Comparison of ENCODE assay signal across 15 cellular contexts in the genomic region with DNA sequence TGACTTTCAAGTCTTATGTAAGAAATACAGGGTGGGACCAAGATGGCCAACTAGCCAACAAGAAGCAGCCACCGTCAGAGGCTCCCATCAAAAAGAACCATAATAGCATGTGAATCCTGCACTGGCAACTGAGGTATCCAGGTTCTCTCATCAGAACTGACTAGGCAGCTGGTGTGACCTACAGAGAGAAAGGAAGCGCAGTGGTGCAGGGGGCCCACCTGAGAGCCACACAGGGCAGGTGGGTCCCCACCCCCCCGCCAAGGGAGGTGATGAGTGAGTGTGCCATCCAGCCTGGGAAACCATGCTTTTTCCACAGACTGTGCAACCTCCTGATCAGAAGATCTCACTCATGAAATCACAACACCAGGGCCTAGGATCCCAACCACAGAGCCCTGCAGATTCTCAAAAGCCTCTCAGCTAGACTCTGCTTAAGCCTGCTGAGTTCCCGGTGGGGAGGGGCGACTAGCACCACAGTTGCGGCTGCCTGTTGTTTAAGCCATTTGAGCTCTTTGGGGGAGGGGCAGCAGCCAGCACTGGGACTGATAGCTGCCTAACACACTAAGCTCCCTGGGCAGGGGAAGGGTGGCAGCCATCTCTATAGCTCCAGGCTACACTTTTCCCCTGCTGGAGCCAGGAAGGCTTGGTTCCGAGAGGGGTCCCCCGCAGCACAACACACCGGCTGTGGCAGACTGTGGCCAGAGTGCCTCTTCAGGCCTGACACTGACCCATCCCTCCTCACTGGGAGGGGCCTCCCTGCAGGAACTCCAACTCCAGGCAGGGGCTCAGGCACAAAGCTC.
DNase-seq lines count a peak whose midpoint lies in the region; ATAC-seq and TF ChIP-seq lines count a peak whose summit lies in the region.
"Had no signal": no experiment of that assay in that cellular context is flagged by ENCODE, and none has a peak within 500 bp of the region (broad histone marks: within the 10 kb centered on the region; RNA-seq: fewer than 3 reads in every experiment).

No MANE protein-coding gene starts in this region.

- no peak overlapping the region for H2BK5ac ChIP-seq in H9 (ENCODE audit: insufficient read length, low read length)

- no peak overlapping the region for H3K56ac ChIP-seq in H9 (ENCODE audit: insufficient read length, low read depth, low read length)

- H4K91ac ChIP-seq in H9 (ENCODE audit: insufficient read length, low read depth, low read length): no peak overlapping the region

- H3K27ac ChIP-seq in H9 (ENCODE audit: insufficient read length, low read depth, low read length) (no peak overlapping the region), neural progenitor cell (no peak overlapping the region)

- H3K4me2 ChIP-seq in H9 (ENCODE audit: insufficient read depth, insufficient read length, low read length) (no peak overlapping the region), neural progenitor cell (peak overlapping the region; percentile 42)

- H2BK15ac ChIP-seq in H9 (ENCODE audit: low read depth, low read length): no peak overlapping the region

- peaks cover 10 to 14% of the 10 kb centered on the region in 2 experiments for H3K4me1 Mint-ChIP-seq in H9
- H3K4me1 Mint-ChIP-seq in glutamatergic neuron (ENCODE audit: low read depth, unreplicated experiment): no peaks in the 10 kb centered on the region
- no peaks in the 10 kb centered on the region for H3K4me1 Mint-ChIP-seq in neural progenitor cell
- H3K4me1 Mint-ChIP-seq: T-cell had no signal

- no peaks in the 10 kb centered on the region for H3K27me3 Mint-ChIP-seq in H9 (ENCODE audit: low read depth)
- peaks cover 4% of the 10 kb centered on the region for H3K27me3 Mint-ChIP-seq in glutamatergic neuron (ENCODE audit: unreplicated experiment)
- no peaks in the 10 kb centered on the region for H3K27me3 Mint-ChIP-seq in neural progenitor cell (ENCODE audit: insufficient read depth, low read depth)
- H3K27me3 Mint-ChIP-seq: T-cell had no signal

- no peaks in the 10 kb centered on the region for H3K9me3 ChIP-seq in H9 (ENCODE audit: control insufficient read depth, low read depth, low read length)
- H3K9me3 ChIP-seq in neural progenitor cell (ENCODE audit: low read depth): no peaks in the 10 kb centered on the region

- no peaks in the 10 kb centered on the region for H3K79me1 ChIP-seq in H9 (ENCODE audit: insufficient read depth, low read depth, low read length, poor library complexity, severe bottlenecking)

- peaks cover 3% of the 10 kb centered on the region; the same call in 1 of the 2 replicates for H3K4me1 ChIP-seq in H9 (ENCODE audit: insufficient read depth, low read length)
- H3K4me1 ChIP-seq in neural progenitor cell: peaks cover 9% of the 10 kb centered on the region

- no peak overlapping the region for H3K27ac Mint-ChIP-seq in H9
- H3K27ac Mint-ChIP-seq in glutamatergic neuron (ENCODE audit: unreplicated experiment): no peak overlapping the region
- H3K27ac Mint-ChIP-seq in neural progenitor cell: no peak overlapping the region
- H3K27ac Mint-ChIP-seq: CD8-positive, alpha-beta T cell; T-cell had no signal

- H3K9ac ChIP-seq in H9 (ENCODE audit: extremely low read depth, insufficient read length, low read length) (no peak overlapping the region), neural progenitor cell (no peak overlapping the region)

- H3T11ph ChIP-seq in H9 (ENCODE audit: low read length): no peak overlapping the region

- H4K5ac ChIP-seq in H9 (ENCODE audit: insufficient read length, low read depth, low read length): no peak overlapping the region

- H3K18ac ChIP-seq in H9 (ENCODE audit: insufficient read length, low read depth, low read length): no peak overlapping the region

- peaks cover 0 to 8% of the 10 kb centered on the region in 2 experiments; a peak in 4 of 5 replicates for H3K9me3 Mint-ChIP-seq in H9
- no peaks in the 10 kb centered on the region for H3K9me3 Mint-ChIP-seq in glutamatergic neuron (ENCODE audit: unreplicated experiment)
- H3K9me3 Mint-ChIP-seq in neural progenitor cell: peaks cover 11% of the 10 kb centered on the region

- no peaks in the 10 kb centered on the region for H3K27me3 ChIP-seq in H9 (ENCODE audit: insufficient read depth, low read length)
- no peaks in the 10 kb centered on the region for H3K27me3 ChIP-seq in neural progenitor cell

- DNase-seq in H9 (peak; percentile 79), NCI-H82 treated with DMSO at 0.1 percent for 48 hours (lab: John Stamatoyannopoulos, UW; ENCODE audit: unreplicated experiment) (peak; percentile 81), glutamatergic neuron (peak; percentile 31), neural progenitor cell (ENCODE audit: low spot score) (peak; percentile 65), OCI-M2 (lab: John Stamatoyannopoulos, UW; ENCODE audit: unreplicated experiment) (no peak)
- no peak for DNase-seq in NK-92 treated with Interleukin-12 subunit alpha and Interleukin-12 subunit beta, amount 100 ng/mL, for 24 hours (lab: John Stamatoyannopoulos, UW)
- DNase-seq: CD8-positive, alpha-beta T cell; DND-41; KG1; NCI-H1092; NCI-H2107; NCI-H748 treated with DMSO at 0.1 percent for 48 hours; T-cell had no signal

- H3K79me2 ChIP-seq in H9 (ENCODE audit: insufficient read depth, low read length) (no peaks in the 10 kb centered on the region), neural progenitor cell (ENCODE audit: low read depth) (no peaks in the 10 kb centered on the region)

- H3K23ac ChIP-seq in H9 (ENCODE audit: insufficient read length, low read depth, low read length): no peak overlapping the region

- peaks cover 6% of the 10 kb centered on the region for H3F3A ChIP-seq in neural progenitor cell (ENCODE audit: low read depth)

- TF ChIP-seq CTCF in H9 (conservative IDR thresholded peaks at IDR 0.05) (no peak), glutamatergic neuron (IDR thresholded peaks at IDR 0.05; ENCODE audit: partially characterized antibody, unreplicated experiment) (no peak), neural progenitor cell (IDR thresholded peaks at IDR 0.05) (no peak)

- no peaks in the 10 kb centered on the region for H3K36me3 ChIP-seq in neural progenitor cell

- no peak overlapping the region for H2BK12ac ChIP-seq in H9 (ENCODE audit: insufficient read length, low read depth, low read length)

- peak overlapping the region; percentile 3; the same call in 1 of the 2 replicates for H3K14ac ChIP-seq in H9 (ENCODE audit: insufficient read depth, low read length)

- H3K4me3 Mint-ChIP-seq in H9 (no peak overlapping the region; a peak in 1 of 5 replicates), glutamatergic neuron (ENCODE audit: unreplicated experiment) (no peak overlapping the region), neural progenitor cell (no peak overlapping the region)
- H3K4me3 Mint-ChIP-seq: CD8-positive, alpha-beta T cell; T-cell had no signal

- no peak for ATAC-seq in GM18870 (IDR thresholded peaks at IDR 0.05; ENCODE audit: unreplicated experiment)
- ATAC-seq: CD8-positive, alpha-beta T cell; HCT116; T-cell had no signal

- H2AK5ac ChIP-seq in H9 (ENCODE audit: insufficient read length, low read length): no peak overlapping the region

- H3K4me3 ChIP-seq in neural progenitor cell: no peak overlapping the region

- no CpG with 5 or more reads among the region's 9 CpGs for WGBS in H9 (ENCODE audit: extremely low coverage, insufficient read length, low lambda C conversion rate)

- no peak overlapping the region for H2BK120ac ChIP-seq in H9 (ENCODE audit: low read depth, low read length, poor library complexity, severe bottlenecking)

- H3K4ac ChIP-seq in H9 (ENCODE audit: low read depth, low read length): no peak overlapping the region

- H3K23me2 ChIP-seq in H9 (ENCODE audit: insufficient read length, low read depth, low read length, poor library complexity, severe bottlenecking): no peaks in the 10 kb centered on the region

- H3K36me3 Mint-ChIP-seq in H9 (ENCODE audit: insufficient read depth in 1 of 3, low read depth in 3 of 3): peaks cover 0 to 9% (median under 1%) of the 10 kb centered on the region in 3 experiments; a peak in 3 of 7 replicates
- H3K36me3 Mint-ChIP-seq in glutamatergic neuron (ENCODE audit: unreplicated experiment): no peaks in the 10 kb centered on the region
- H3K36me3 Mint-ChIP-seq in neural progenitor cell: no peaks in the 10 kb centered on the region
- H3K36me3 Mint-ChIP-seq: CD8-positive, alpha-beta T cell; T-cell had no signal

- H4K20me1 ChIP-seq in H9 (ENCODE audit: control insufficient read depth, insufficient read depth, insufficient read length) (no peaks in the 10 kb centered on the region), neural progenitor cell (ENCODE audit: low read depth) (no peaks in the 10 kb centered on the region)

- H4K8ac ChIP-seq in H9 (replicated peaks; ENCODE audit: insufficient read length, low read depth, low read length): no peak overlapping the region

- no peak overlapping the region for H2BK20ac ChIP-seq in H9 (ENCODE audit: low read depth, low read length, poor library complexity, severe bottlenecking)

- H2AFZ ChIP-seq in H9 (ENCODE audit: low read length): no peak overlapping the region
- peak overlapping the region; percentile 76 for H2AFZ ChIP-seq in neural progenitor cell (replicated peaks)

Comparison
In these comparisons a context has a peak if more than half of its experiments do, and no peak if none do; other contexts are left out.
1. DNase-seq: peak in H9 (single experiment), NCI-H82 treated with DMSO at 0.1 percent for 48 hours (single experiment), glutamatergic neuron (single experiment) and neural progenitor cell (single experiment); none in NK-92 treated with Interleukin-12 subunit alpha and Interleukin-12 subunit beta, amount 100 ng/mL, for 24 hours (single experiment) and OCI-M2 (single experiment).